Comparison of ENCODE assay signal across 20 cellular contexts in genomic region chr10:69838853-69839252, GRCh38. TPM values are rescaled to one million over a fixed set of nuclear protein-coding genes. Genes with fewer than 3 reads are reported as not detected.
DNase-seq lines count a peak whose midpoint lies in the region; ATAC-seq, FAIRE-seq and TF ChIP-seq lines count a peak whose summit lies in the region.
"Had no signal": no experiment of that assay in that cellular context is flagged by ENCODE, and none has a peak within 500 bp of the region (broad histone marks: within the 10 kb centered on the region; RNA-seq: fewer than 3 reads in every experiment).

No MANE protein-coding gene starts in this region.

- 0 out of 2 replicates have a peak, but pooled peaks cover 13% of the 10 kb centered on the region for H4K20me1 ChIP-seq in K562 (replicated peaks; ENCODE audit: control insufficient read depth, insufficient read depth, low read length)

- no peaks in the 10 kb centered on the region for H3K36me3 ChIP-seq in K562 (ENCODE audit: control insufficient read depth, insufficient read depth, low read length)
- H3K36me3 ChIP-seq: BE2C, esophagus squamous epithelium, lower lobe of right lung, thyroid gland had no signal

- no peak for FAIRE-seq in K562 (lab: Jason Lieb, UNC)
- FAIRE-seq: colon had no signal

- TF ChIP-seq RAD21 in K562 (CRISPR knock-in tag; conservative IDR thresholded peaks at IDR 0.05 in 1 of 2, IDR thresholded peaks at IDR 0.05 in 1 of 2) = no peak

- no peak overlapping the region for H3K4me2 ChIP-seq in K562 (ENCODE audit: insufficient read depth, low read length)

- in situ Hi-C loops in K562 (cut with MboI) = no loop called here

- no peaks in the 10 kb centered on the region for H3K9me1 ChIP-seq in K562 (ENCODE audit: control insufficient read depth, insufficient read depth, low read length)

- no peak overlapping the region for H3K9ac ChIP-seq in K562 (ENCODE audit: insufficient read depth in 1 of 2, low read depth in 2 of 2, low read length in 2 of 2)

- BruUV-seq in K562 (replicated peaks; lab: Mats Ljungman, UMichigan) = no TSS peak

- CTCF ChIA-PET in K562 (lab: Yijun Ruan, JAX; ENCODE audit: low intra/inter-chr PET ratio) = no interaction called here

- TF ChIP-seq POLR2A in K562 (conservative IDR thresholded peaks at IDR 0.05) = no peak

- WGBS in K562 (ENCODE audit: insufficient coverage, low coverage, missing lambda C conversion rate) = 1% methylated on average over 11 of the region's 11 CpGs

- ATAC-seq in K562 = no peak
- ATAC-seq in activated T-cell treated with anti-CD3 and anti-CD28 coated beads, Interleukin-2, amount 50 U/mL, for 4 hours = no peak
- ATAC-seq in GM18873 (IDR thresholded peaks at IDR 0.05; ENCODE audit: low FRiP score, unreplicated experiment) = no peak
- ATAC-seq in activated CD4-positive, CD25-positive, alpha-beta regulatory T cell treated with anti-CD3 and anti-CD28 coated beads, Interleukin-2, amount 50 U/mL, for 24 hours = no peak
- ATAC-seq: lower lobe of right lung, sciatic nerve had no signal

- TF ChIP-seq CTCF in K562 (IDR thresholded peaks at IDR 0.05 in 2 of 3, conservative IDR thresholded peaks at IDR 0.05 in 1 of 3; ENCODE audit: insufficient read depth in 2 of 3, low read depth in 1 of 3, low read length in 3 of 3) = no peak

- H3K9me3 ChIP-seq in K562 (replicated peaks; ENCODE audit: control insufficient read depth, insufficient read depth, low read depth, low read length) = no peaks in the 10 kb centered on the region
- H3K9me3 ChIP-seq: BE2C, esophagus squamous epithelium, lower lobe of right lung, thyroid gland had no signal

- H3K4me1 Mint-ChIP-seq in activated T-cell treated with anti-CD3 and anti-CD28 coated beads, Interleukin-2, amount 50 U/mL, for 4 hours (ENCODE audit: low read depth) = no peaks in the 10 kb centered on the region
- H3K4me1 Mint-ChIP-seq: activated naive CD4-positive, alpha-beta T cell treated with anti-CD3 and anti-CD28 coated beads, Interleukin-2, amount 50 U/mL, for 24 hours had no signal

- H3K4me1 ChIP-seq in K562 (replicated peaks in 1 of 2; ENCODE audit: control insufficient read depth in 2 of 2, insufficient read depth in 2 of 2, low read length in 2 of 2) = no peaks in the 10 kb centered on the region
- H3K4me1 ChIP-seq: esophagus squamous epithelium, lower lobe of right lung had no signal

- no peak overlapping the region for H2AFZ ChIP-seq in K562 (ENCODE audit: low read depth, low read length)

- TF ChIP-seq EP300 in K562 (IDR thresholded peaks at IDR 0.05; ENCODE audit: low read length) = no peak

- intact Hi-C loops in K562 (cut with micrococcal nuclease) = no loop called here

- H3K27ac ChIP-seq in K562 (ENCODE audit: extremely low read depth, low read depth, low read length) = no peak overlapping the region
- H3K27ac ChIP-seq: esophagus squamous epithelium, lower lobe of right lung, thyroid gland had no signal

- H3K79me2 ChIP-seq in K562 (ENCODE audit: control insufficient read depth, insufficient read depth, low read length) = no peaks in the 10 kb centered on the region

- H3K27me3 Mint-ChIP-seq in activated T-cell treated with anti-CD3 and anti-CD28 coated beads, Interleukin-2, amount 50 U/mL, for 4 hours (ENCODE audit: low read depth) = peaks cover 24% of the 10 kb centered on the region

- no peak overlapping the region for H3K4me3 Mint-ChIP-seq in activated T-cell treated with anti-CD3 and anti-CD28 coated beads, Interleukin-2, amount 50 U/mL, for 4 hours
- H3K4me3 Mint-ChIP-seq: activated naive CD4-positive, alpha-beta T cell treated with anti-CD3 and anti-CD28 coated beads, Interleukin-2, amount 50 U/mL, for 24 hours had no signal

- H3K9me3 Mint-ChIP-seq in activated T-cell treated with anti-CD3 and anti-CD28 coated beads, Interleukin-2, amount 50 U/mL, for 4 hours = no peaks in the 10 kb centered on the region
- H3K9me3 Mint-ChIP-seq: activated naive CD4-positive, alpha-beta T cell treated with anti-CD3 and anti-CD28 coated beads, Interleukin-2, amount 50 U/mL, for 24 hours; nephron progenitor cell had no signal

- H3K27me3 ChIP-seq in K562 (ENCODE audit: control insufficient read depth in 2 of 2, insufficient read depth in 2 of 2, low read length in 2 of 2) = peaks cover 8 to 80% of the 10 kb centered on the region in 2 experiments; a peak in 3 of 5 replicates
- H3K27me3 ChIP-seq: BE2C, thyroid gland had no signal

- DNase-seq in AG08396 (ENCODE audit: low spot score) (peak; percentile 41), HT1080 (ENCODE audit: low read depth) (peak; percentile 41), K562 (ENCODE audit: extremely low read depth in 1 of 4, low spot score in 3 of 4) (no peak), kidney glomerular epithelial cell (lab: John Stamatoyannopoulos, UW) (peak; percentile 47), GF-D8 (lab: John Stamatoyannopoulos, UW) (no peak)
- DNase-seq in activated T-cell treated with anti-CD3 and anti-CD28 coated beads, Interleukin-2, amount 50 U/mL, for 4 hours = no peak
- DNase-seq: activated CD4-positive, alpha-beta T cell treated with anti-CD3 and anti-CD28 coated beads for 1 hour; BE2C; esophagus squamous epithelium; lower lobe of right lung; NCI-H774; nephron progenitor cell; stimulated activated CD4-positive, alpha-beta T cell treated with anti-CD3 and anti-CD28 coated beads, Interleukin-4, amount 100 ng/mL, for 24 hours; T-helper 2 cell; thyroid gland had no signal

- no peak overlapping the region for H3K4me3 ChIP-seq in K562
- H3K4me3 ChIP-seq: esophagus squamous epithelium, lower lobe of right lung, thyroid gland had no signal

- no peaks in the 10 kb centered on the region for H3K36me3 Mint-ChIP-seq in activated T-cell treated with anti-CD3 and anti-CD28 coated beads, Interleukin-2, amount 50 U/mL, for 4 hours (ENCODE audit: insufficient read depth)
- H3K36me3 Mint-ChIP-seq: activated naive CD4-positive, alpha-beta T cell treated with anti-CD3 and anti-CD28 coated beads, Interleukin-2, amount 50 U/mL, for 24 hours had no signal

- POLR2A ChIA-PET in K562 (lab: Yijun Ruan, JAX) = interaction anchor here (0.6 kb wide), 1 partner anchor 12 kb away, joined by 3 read pairs; no protein-coding TSS in a partner anchor

TF ChIP-seq in K562, 482 proteins besides CTCF, POLR2A, EP300 and RAD21:
- TF ChIP-seq ZHX1 (conservative IDR thresholded peaks at IDR 0.05; ENCODE audit: low read length) = no peak
- peak; percentile 88 for TF ChIP-seq ZNF24 (IDR thresholded peaks at IDR 0.05)

RNA-seq across cellular contexts. Expression of gene COL13A1, which starts 37.1 kb away (rescaled TPM):
- total RNA-seq in HT1080 (2014; rRNA removed; shearing (Covaris generic)) = 105 and 114 TPM in 2 replicates
- polyA plus RNA-seq in HT1080 (2015; cell fraction: cytosol; rRNA removed) = 160 and 191 TPM in 2 replicates
- polyA plus RNA-seq in HT1080 (2015; cell fraction: nucleus; rRNA removed) = 525 and 611 TPM in 2 replicates
- not detected in 2 replicates for total RNA-seq in K562 (2011; cell fraction: chromatin; rRNA removed; ENCODE audit: low replicate concordance)
- total RNA-seq in K562 (2011; cell fraction: nucleolus; rRNA removed) = not detected in 2 replicates
- not detected in 2 replicates for total RNA-seq in K562 (2011; cell fraction: nucleoplasm; rRNA removed)
- not detected in 2 replicates for total RNA-seq in K562 (2014; rRNA removed)
- not detected in 2 replicates for total RNA-seq in K562 (2014; rRNA removed; fragmentation: Illumina TruSeq; extraction: Trizol)
- not detected in 2 replicates for total RNA-seq in K562 (2015; rRNA removed; fragmentation: Illumina TruSeq; extraction: Trizol)
- total RNA-seq in K562 (2021) = not detected in 2 replicates
- polyA plus RNA-seq in K562 (2011; rRNA removed) = not detected in 2 replicates
- polyA plus RNA-seq in K562 (2011; cell fraction: cytosol; rRNA removed) = not detected in 2 replicates
- polyA plus RNA-seq in K562 (2011; cell fraction: nucleus; rRNA removed) = not detected in 2 replicates
- polyA plus RNA-seq in K562 (2012) = not detected in 2 replicates
- polyA plus RNA-seq in K562 (2014; fragmentation: Illumina TruSeq; extraction: Trizol) = not detected in 2 replicates
- polyA plus RNA-seq in K562 (2014; fragmentation: Nextera tagmentation; extraction: Ambion mirVana) = not detected
- polyA plus RNA-seq in K562 (2014; rRNA removed) = not detected in 2 replicates
- not detected in 2 replicates for polyA minus RNA-seq in K562 (2011; rRNA and poly(A)+ RNA removed)
- not detected in 2 replicates for polyA minus RNA-seq in K562 (2011; cell fraction: cytosol; rRNA and poly(A)+ RNA removed)
- not detected in 2 replicates for polyA minus RNA-seq in K562 (2011; cell fraction: nucleus; rRNA and poly(A)+ RNA removed)
- not detected for total RNA-seq in activated T-cell treated with anti-CD3 and anti-CD28 coated beads, Interleukin-2, amount 50 U/mL, for 4 hours

Comparison
In these comparisons a context has a peak if more than half of its experiments do, and no peak if none do; other contexts are left out.
1. DNase-seq: peak in AG08396 (single experiment), HT1080 (single experiment) and kidney glomerular epithelial cell (single experiment); none in K562 (0 of 4), activated T-cell treated with anti-CD3 and anti-CD28 coated beads, Interleukin-2, amount 50 U/mL, for 4 hours (single experiment) and GF-D8 (single experiment).
2. RNA of gene COL13A1, which starts 37.1 kb away (total RNA-seq): 105 to 114 TPM in HT1080; not detected in K562 and not detected in activated T-cell treated with anti-CD3 and anti-CD28 coated beads, Interleukin-2, amount 50 U/mL, for 4 hours; every median in the first group is over 100 times any median in the second.